13 cellular contexts compared by ENCODE assay signal in genomic region chr16:78364501-78364900, GRCh38.
"Had no signal": no experiment of that assay in that cellular context is flagged by ENCODE, and none has a peak within 500 bp of the region (broad histone marks: within the 10 kb centered on the region; RNA-seq: fewer than 3 reads in every experiment).

No MANE protein-coding gene starts in this region.

- H3K27me3 ChIP-seq: neutrophil, right lobe of liver, spleen had no signal

- H3K4me3 ChIP-seq: lung, right lobe of liver, spleen had no signal

- DNase-seq: activated CD4-positive, alpha-beta T cell treated with anti-CD3 and anti-CD28 coated beads, Interleukin-2, amount 50 U/mL, for 48 hours; activated naive CD4-positive, alpha-beta T cell treated with anti-CD3 and anti-CD28 coated beads, Interleukin-2, amount 50 U/mL, for 16 hours; dermis blood vessel endothelial cell; effector memory CD8-positive, alpha-beta T cell; left colon; naive thymus-derived CD4-positive, alpha-beta T cell; right lobe of liver; spleen; stimulated activated CD4-positive, alpha-beta T cell treated with anti-CD3 and anti-CD28 coated beads, Interleukin-1b, Interleukin-23, amount 100 ng/mL, for 48 hours; stimulated activated naive CD8-positive, alpha-beta T cell treated with anti-CD3 and anti-CD28 coated beads, Interleukin-15, amount 100 ng/mL, for 72 hours had no signal

- H3K4me1 ChIP-seq: right lobe of liver, spleen had no signal

- H3K27ac ChIP-seq: neutrophil, right lobe of liver, spleen had no signal

- H3K36me3 ChIP-seq: neutrophil, right lobe of liver, spleen had no signal

- ATAC-seq: activated CD4-positive, CD25-positive, alpha-beta regulatory T cell treated with anti-CD3 and anti-CD28 coated beads, Interleukin-2, amount 50 U/mL, for 24 hours; effector memory CD8-positive, alpha-beta T cell; left colon; naive thymus-derived CD4-positive, alpha-beta T cell; right lobe of liver; stimulated activated naive CD8-positive, alpha-beta T cell treated with anti-CD3 and anti-CD28 coated beads, Interleukin-15, amount 100 ng/mL, for 72 hours had no signal

- H3K9me3 ChIP-seq: neutrophil, right lobe of liver, spleen had no signal
